1 cellular context compared by ENCODE assay signal in genomic region chr1:9207086-9207485, GRCh38.
TF ChIP-seq lines count a peak whose summit lies in the region.

No MANE protein-coding gene starts in this region.

TF ChIP-seq in GM23338, 12 proteins besides CTCF, POLR2A, EP300 and RAD21 (continued from another document):
- TF ChIP-seq ZNF462 (CRISPR knock-in tag; IDR thresholded peaks at IDR 0.05) (no peak), CREB1 (CRISPR knock-in tag; IDR thresholded peaks at IDR 0.05; ENCODE audit: low read depth) (no peak), STAT1 (IDR thresholded peaks at IDR 0.05; ENCODE audit: unreplicated experiment) (no peak)
